In the genomic region with DNA sequence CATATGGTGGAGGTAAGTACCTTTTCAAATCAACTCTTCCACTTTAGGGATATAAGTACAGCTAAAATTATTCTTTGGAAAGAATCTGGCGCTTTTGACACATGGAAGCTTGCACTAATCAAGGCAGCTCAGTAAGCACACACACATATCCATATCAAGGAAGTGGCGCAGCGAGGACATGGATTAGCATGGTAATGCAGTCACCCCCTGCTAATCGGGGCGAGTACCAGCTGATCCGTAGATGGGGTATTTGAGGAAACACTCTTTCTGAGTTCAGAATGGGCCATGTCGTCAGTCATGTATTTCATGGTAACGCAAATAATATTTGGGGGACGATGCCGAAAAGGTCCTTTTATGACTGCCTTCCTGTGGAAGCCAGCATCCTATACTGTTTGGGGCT, we compare ENCODE assay signal across 28 cellular contexts.
"Had no signal": no experiment of that assay in that cellular context is flagged by ENCODE, and none has a peak within 500 bp of the region (broad histone marks: within the 10 kb centered on the region; RNA-seq: fewer than 3 reads in every experiment).

No MANE protein-coding gene starts in this region.

- H3K9ac ChIP-seq: neural progenitor cell, parathyroid adenoma had no signal

- H3K9me3 ChIP-seq: ovary, psoas muscle, right lobe of liver, sigmoid colon, suprapubic skin, testis, tibial nerve, upper lobe of left lung, uterus had no signal

- H3K27me3 Mint-ChIP-seq: natural killer cell treated with Interleukin-12 subunit alpha and Interleukin-12 subunit beta and Interleukin-15 and Interleukin-18, amount 100 ng/mL, for 72 hours; progenitor cell of endocrine pancreas; stimulated activated memory B cell treated with anti-CD40 and anti-IgM and Interleukin-4, amounts not matched to agents 10 μg/mL and 1 μg/mL and 100 μg/mL, for 72 hours; stimulated activated naive CD8-positive, alpha-beta T cell treated with anti-CD3 and anti-CD28 coated beads, Interleukin-15, amount 100 ng/mL, for 72 hours had no signal

- ATAC-seq: naive thymus-derived CD8-positive, alpha-beta T cell; natural killer cell treated with Interleukin-12 subunit alpha and Interleukin-12 subunit beta and Interleukin-15 and Interleukin-18, amount 100 ng/mL, for 72 hours; psoas muscle; right cardiac atrium; right lobe of liver; stimulated activated memory B cell treated with anti-CD40 and anti-IgM and Interleukin-4, amounts not matched to agents 10 μg/mL and 1 μg/mL and 100 μg/mL, for 72 hours; stimulated activated naive CD8-positive, alpha-beta T cell treated with anti-CD3 and anti-CD28 coated beads, Interleukin-15, amount 100 ng/mL, for 72 hours; stimulated activated naive CD8-positive, alpha-beta T cell treated with anti-CD3 and anti-CD28 coated beads, Interleukin-15, Interleukin-2, amounts not matched to agents 100 U/mL and 50 U/mL, for 24 hours had no signal

- DNase-seq: naive B cell; naive thymus-derived CD8-positive, alpha-beta T cell; nephron progenitor cell; occipital lobe; ovary; psoas muscle; right cardiac atrium; right lobe of liver; sigmoid colon; small intestine; stimulated activated CD4-positive, alpha-beta T cell treated with anti-CD3 and anti-CD28 coated beads, Interleukin-1b, Interleukin-23, amount 100 ng/mL, for 48 hours; stimulated activated CD4-positive, alpha-beta T cell treated with anti-CD3 and anti-CD28 coated beads, Interleukin-4, amount 100 ng/mL, for 1 hour; stimulated activated CD4-positive, alpha-beta T cell treated with anti-CD3 and anti-CD28 coated beads, Interleukin-4, amount 100 ng/mL, for 4 hours; stimulated activated CD8-positive, alpha-beta memory T cell treated with anti-CD3 and anti-CD28 coated beads, Interleukin-4, amount 100 ng/mL, for 48 hours; stimulated activated naive CD4-positive, alpha-beta T cell; stimulated activated naive CD8-positive, alpha-beta T cell treated with anti-CD3 and anti-CD28 coated beads, Interleukin-15, amount 100 ng/mL, for 72 hours; stimulated activated naive CD8-positive, alpha-beta T cell treated with anti-CD3 and anti-CD28 coated beads, Interleukin-15, Interleukin-2, amounts not matched to agents 100 U/mL and 50 U/mL, for 24 hours; testis; trophoblast cell; upper lobe of left lung; uterus had no signal

- H3K9me3 Mint-ChIP-seq: natural killer cell treated with Interleukin-12 subunit alpha and Interleukin-12 subunit beta and Interleukin-15 and Interleukin-18, amount 100 ng/mL, for 72 hours; stimulated activated memory B cell treated with anti-CD40 and anti-IgM and Interleukin-4, amounts not matched to agents 10 μg/mL and 1 μg/mL and 100 μg/mL, for 72 hours; stimulated activated naive CD8-positive, alpha-beta T cell treated with anti-CD3 and anti-CD28 coated beads, Interleukin-15, amount 100 ng/mL, for 72 hours had no signal

- H3K36me3 Mint-ChIP-seq: naive B cell; naive thymus-derived CD8-positive, alpha-beta T cell; natural killer cell treated with Interleukin-12 subunit alpha and Interleukin-12 subunit beta and Interleukin-15 and Interleukin-18, amount 100 ng/mL, for 72 hours; stimulated activated memory B cell treated with anti-CD40 and anti-IgM and Interleukin-4, amounts not matched to agents 10 μg/mL and 1 μg/mL and 100 μg/mL, for 72 hours had no signal

- H3K27ac Mint-ChIP-seq: naive B cell; naive thymus-derived CD8-positive, alpha-beta T cell; natural killer cell treated with Interleukin-12 subunit alpha and Interleukin-12 subunit beta and Interleukin-15 and Interleukin-18, amount 100 ng/mL, for 72 hours; nephron progenitor cell; progenitor cell of endocrine pancreas; stimulated activated memory B cell treated with anti-CD40 and anti-IgM and Interleukin-4, amounts not matched to agents 10 μg/mL and 1 μg/mL and 100 μg/mL, for 72 hours; stimulated activated naive CD8-positive, alpha-beta T cell treated with anti-CD3 and anti-CD28 coated beads, Interleukin-15, amount 100 ng/mL, for 72 hours had no signal

- H3K4me1 Mint-ChIP-seq: naive B cell; naive thymus-derived CD8-positive, alpha-beta T cell; stimulated activated memory B cell treated with anti-CD40 and anti-IgM and Interleukin-4, amounts not matched to agents 10 μg/mL and 1 μg/mL and 100 μg/mL, for 72 hours; stimulated activated naive CD8-positive, alpha-beta T cell treated with anti-CD3 and anti-CD28 coated beads, Interleukin-15, amount 100 ng/mL, for 72 hours had no signal

- H3K27ac ChIP-seq: neural progenitor cell, ovary, parathyroid adenoma, psoas muscle, right lobe of liver, sigmoid colon, suprapubic skin, testis, tibial nerve, upper lobe of left lung, uterus had no signal

- H3K4me3 Mint-ChIP-seq: naive B cell; naive thymus-derived CD8-positive, alpha-beta T cell; natural killer cell treated with Interleukin-12 subunit alpha and Interleukin-12 subunit beta and Interleukin-15 and Interleukin-18, amount 100 ng/mL, for 72 hours; nephron progenitor cell; neural progenitor cell; stimulated activated memory B cell treated with anti-CD40 and anti-IgM and Interleukin-4, amounts not matched to agents 10 μg/mL and 1 μg/mL and 100 μg/mL, for 72 hours; stimulated activated naive CD8-positive, alpha-beta T cell treated with anti-CD3 and anti-CD28 coated beads, Interleukin-15, amount 100 ng/mL, for 72 hours had no signal

- H3K4me1 ChIP-seq: neural progenitor cell, parathyroid adenoma, psoas muscle, right lobe of liver, sigmoid colon, suprapubic skin, testis, tibial nerve, upper lobe of left lung, uterus had no signal

- H3K4me3 ChIP-seq: neural progenitor cell, ovary, psoas muscle, right lobe of liver, sigmoid colon, suprapubic skin, testis, tibial nerve, upper lobe of left lung, uterus had no signal

- H3K27me3 ChIP-seq: neural progenitor cell, ovary, right lobe of liver, sigmoid colon, suprapubic skin, testis, tibial nerve, upper lobe of left lung, uterus had no signal

- H3K36me3 ChIP-seq: neural progenitor cell, ovary, right lobe of liver, uterus had no signal
